15 cellular contexts compared by ENCODE assay signal in the genomic region with DNA sequence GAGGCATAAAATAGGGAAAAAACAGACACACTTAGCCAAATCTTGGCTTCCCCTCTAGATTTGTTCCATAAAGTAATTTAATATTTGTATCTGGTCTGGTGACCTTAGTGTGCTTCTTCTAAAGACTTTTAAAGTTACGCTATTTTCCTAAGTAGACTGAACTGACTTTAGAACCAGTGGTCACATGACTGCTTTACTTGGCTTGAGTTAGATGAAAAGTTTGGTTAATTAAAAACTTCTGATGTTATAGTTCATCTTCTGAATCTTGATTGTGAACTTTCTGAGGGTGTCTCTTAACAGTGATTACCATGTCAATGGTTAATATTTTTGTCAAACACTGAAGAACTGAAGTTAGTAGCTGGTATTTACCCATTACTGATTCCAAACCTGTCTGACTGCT.
"Had no signal": no experiment of that assay in that cellular context is flagged by ENCODE, and none has a peak within 500 bp of the region (broad histone marks: within the 10 kb centered on the region; RNA-seq: fewer than 3 reads in every experiment).

No MANE protein-coding gene starts in this region.

- H3K9me3 Mint-ChIP-seq: activated CD8-positive, alpha-beta T cell treated with anti-CD3 and anti-CD28 coated beads for 36 hours; activated T-cell treated with anti-CD3 and anti-CD28 coated beads, Interleukin-2, amount 50 U/mL, for 72 hours; effector memory CD8-positive, alpha-beta T cell; T-cell had no signal

- DNase-seq: activated CD8-positive, alpha-beta memory T cell treated with anti-CD3 and anti-CD28 coated beads, Interleukin-2, amount 50 U/mL, for 4 hours; activated CD8-positive, alpha-beta T cell treated with anti-CD3 and anti-CD28 coated beads for 36 hours; activated gamma-delta T cell treated with Interleukin-2 at 50 U/mL for 16 hours; activated T-cell treated with anti-CD3 and anti-CD28 coated beads, Interleukin-2, amount 50 U/mL, for 72 hours; central memory CD4-positive, alpha-beta T cell; effector memory CD8-positive, alpha-beta T cell; pancreas; stimulated activated CD4-positive, alpha-beta T cell treated with anti-CD3 and anti-CD28 coated beads, Interleukin-15, amount 100 ng/mL, for 24 hours; stimulated activated CD4-positive, alpha-beta T cell treated with anti-CD3 and anti-CD28 coated beads, Interleukin-4, amount 100 ng/mL, for 24 hours; stomach; T-cell had no signal

- ATAC-seq: activated CD8-positive, alpha-beta T cell treated with anti-CD3 and anti-CD28 coated beads for 36 hours; activated T-cell treated with anti-CD3 and anti-CD28 coated beads, Interleukin-2, amount 50 U/mL, for 72 hours; effector memory CD8-positive, alpha-beta T cell; pancreas; T-cell had no signal

- H3K36me3 Mint-ChIP-seq: T-cell had no signal

- H3K36me3 ChIP-seq: pancreas, stomach, thoracic aorta, vagina had no signal

- H3K4me3 Mint-ChIP-seq: activated CD8-positive, alpha-beta T cell treated with anti-CD3 and anti-CD28 coated beads for 36 hours; activated T-cell treated with anti-CD3 and anti-CD28 coated beads, Interleukin-2, amount 50 U/mL, for 72 hours; effector memory CD8-positive, alpha-beta T cell; T-cell had no signal

- H3K27me3 Mint-ChIP-seq: activated CD8-positive, alpha-beta T cell treated with anti-CD3 and anti-CD28 coated beads for 36 hours; effector memory CD8-positive, alpha-beta T cell; T-cell had no signal

- H3K27ac ChIP-seq: epithelial cell of prostate, pancreas, stomach, thoracic aorta, vagina, VCaP had no signal

- H3K27ac Mint-ChIP-seq: activated CD8-positive, alpha-beta T cell treated with anti-CD3 and anti-CD28 coated beads for 36 hours; activated T-cell treated with anti-CD3 and anti-CD28 coated beads, Interleukin-2, amount 50 U/mL, for 72 hours; effector memory CD8-positive, alpha-beta T cell; T-cell had no signal

- H3K27me3 ChIP-seq: pancreas, stomach, vagina had no signal

- H3K9me3 ChIP-seq: pancreas, stomach, thoracic aorta, vagina had no signal

- H3K4me3 ChIP-seq: pancreas, stomach, thoracic aorta, vagina had no signal
